30 cellular contexts compared by ENCODE assay signal in genomic region chr12:55112378-55112777, GRCh38.
"Had no signal": no experiment of that assay in that cellular context is flagged by ENCODE, and none has a peak within 500 bp of the region (broad histone marks: within the 10 kb centered on the region; RNA-seq: fewer than 3 reads in every experiment).

No MANE protein-coding gene starts in this region.

- H3K27me3 ChIP-seq: adrenal gland, body of pancreas, brain microvascular endothelial cell, breast epithelium had no signal

- H3K4me3 ChIP-seq: adrenal gland, body of pancreas, breast epithelium had no signal

- H3K9me3 ChIP-seq: adrenal gland, body of pancreas, breast epithelium had no signal

- DNase-seq: activated B cell treated with CpG ODN at 0.5 μM for 24 hours; activated CD4-positive, alpha-beta memory T cell treated with anti-CD3 and anti-CD28 coated beads for 36 hours; activated CD4-positive, alpha-beta T cell treated with anti-CD3 and anti-CD28 coated beads for 4 hours; activated CD4-positive, alpha-beta T cell treated with anti-CD3 and anti-CD28 coated beads, Interleukin-2, amount 10 ng/mL, durations not matched to agents 24 days and 14 days; activated CD4-positive, alpha-beta T cell treated with anti-CD3 and anti-CD28 coated beads, Interleukin-2, amount 50 U/mL, for 1 hour; activated CD4-positive, alpha-beta T cell treated with anti-CD3 and anti-CD28 coated beads, Interleukin-2, amount 50 U/mL, for 4 hours; activated CD4-positive, CD25-positive, alpha-beta regulatory T cell treated with anti-CD3 and anti-CD28 coated beads, Interleukin-2, amount 50 U/mL, for 72 hours; activated CD8-positive, alpha-beta memory T cell treated with anti-CD3 and anti-CD28 coated beads, Interleukin-2, amount 50 U/mL, for 4 hours; activated CD8-positive, alpha-beta T cell treated with anti-CD3 and anti-CD28 coated beads for 36 hours; activated effector memory CD4-positive, alpha-beta T cell treated with anti-CD3 and anti-CD28 coated beads, Interleukin-2, amount 50 U/mL, for 16 hours; activated gamma-delta T cell treated with Interleukin-2 at 50 U/mL for 16 hours; activated naive CD4-positive, alpha-beta T cell; activated naive CD4-positive, alpha-beta T cell treated with anti-CD3 and anti-CD28 coated beads for 36 hours; activated naive CD4-positive, alpha-beta T cell treated with anti-CD3 and anti-CD28 coated beads, Interleukin-2, amount 50 U/mL, for 16 hours; activated naive CD8-positive, alpha-beta T cell treated with anti-CD3 and anti-CD28 coated beads for 36 hours; activated T-cell treated with anti-CD3 and anti-CD28 coated beads for 4 hours; activated T-cell treated with anti-CD3 and anti-CD28 coated beads, Interleukin-2, amount 50 U/mL, for 1 hour; activated T-cell treated with anti-CD3 and anti-CD28 coated beads, Interleukin-2, amount 50 U/mL, for 4 hours; activated T-cell treated with anti-CD3 and anti-CD28 coated beads, Interleukin-2, amount 50 U/mL, for 72 hours; adrenal gland; amniotic stem cell; aorta; body of pancreas; brain microvascular endothelial cell; central memory CD4-positive, alpha-beta T cell; T-helper 1 cell; T-helper 2 cell; T-helper 9 cell had no signal

- H3K4me1 ChIP-seq: adrenal gland, body of pancreas, breast epithelium had no signal

- H3K27ac ChIP-seq: adrenal gland, body of pancreas, brain microvascular endothelial cell, breast epithelium, VCaP had no signal

- H3K36me3 ChIP-seq: adrenal gland, brain microvascular endothelial cell, breast epithelium had no signal
